Comparison of ENCODE assay signal across 11 cellular contexts in the genomic region with DNA sequence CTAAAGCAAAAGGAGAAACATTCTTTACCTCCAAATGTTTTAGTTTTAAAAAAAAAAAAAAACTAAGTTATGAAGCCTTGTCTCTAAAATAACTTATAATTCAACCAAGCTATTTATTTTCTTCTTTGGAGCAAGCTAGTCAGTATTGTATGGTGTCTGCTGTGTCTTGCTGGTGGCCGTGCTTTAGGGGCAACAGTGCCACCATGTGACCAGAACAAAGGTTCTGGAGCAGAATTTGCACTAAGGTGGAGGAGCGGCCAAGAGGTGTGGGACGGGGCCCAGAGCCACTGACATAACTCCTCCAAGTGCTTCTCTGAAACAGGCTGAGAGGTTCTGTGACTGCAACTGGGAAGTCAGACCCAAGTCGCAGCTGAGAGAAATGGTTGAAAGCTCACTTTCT. TPM values are rescaled to one million over a fixed set of nuclear protein-coding genes. Genes with fewer than 3 reads are reported as not detected.
DNase-seq lines count a peak whose midpoint lies in the region; ATAC-seq and FAIRE-seq lines count a peak whose summit lies in the region.
"Had no signal": no experiment of that assay in that cellular context is flagged by ENCODE, and none has a peak within 500 bp of the region (broad histone marks: within the 10 kb centered on the region; RNA-seq: fewer than 3 reads in every experiment).

No MANE protein-coding gene starts in this region.

- POLR2A ChIA-PET in naive thymus-derived CD8-positive, alpha-beta T cell (lab: Charles Lee): no interaction called here

- no peak for ATAC-seq in naive thymus-derived CD8-positive, alpha-beta T cell
- ATAC-seq in GM21526 (IDR thresholded peaks at IDR 0.05; ENCODE audit: low FRiP score, unreplicated experiment): no peak

- no peaks in the 10 kb centered on the region for H3K9me3 Mint-ChIP-seq in naive thymus-derived CD8-positive, alpha-beta T cell

- H3K36me3 Mint-ChIP-seq in naive thymus-derived CD8-positive, alpha-beta T cell: peaks cover 0 to 65% (median 4%) of the 10 kb centered on the region in 3 donors

- peak overlapping the region in 7 of 10 donors; percentile 4 to 62 (median 43) for H3K27ac Mint-ChIP-seq in naive thymus-derived CD8-positive, alpha-beta T cell

- peak; percentile 15 for DNase-seq in activated CD4-positive, alpha-beta T cell treated with anti-CD3 and anti-CD28 coated beads for 48 hours
- DNase-seq in activated CD4-positive, alpha-beta T cell treated with anti-CD3 and anti-CD28 coated beads for 1 hour: no peak
- DNase-seq in GM18507 (ENCODE audit: extremely low spot score, insufficient read length, low read depth): no peak
- DNase-seq in SW480 (ENCODE audit: low spot score): peak; percentile 14
- DNase-seq in naive thymus-derived CD8-positive, alpha-beta T cell: no peak
- DNase-seq in NCI-H748 (lab: John Stamatoyannopoulos, UW; ENCODE audit: unreplicated experiment): no peak
- DNase-seq in COLO829 (ENCODE audit: low spot score): no peak
- DNase-seq: activated CD8-positive, alpha-beta memory T cell treated with anti-CD3 and anti-CD28 coated beads, Interleukin-2, amount 50 U/mL, for 48 hours; NCI-H2171 treated with DMSO at 0.1 percent for 48 hours; stimulated activated CD4-positive, alpha-beta T cell treated with anti-CD3 and anti-CD28 coated beads, Interleukin-1b, Interleukin-23, amount 100 ng/mL, for 48 hours had no signal

- H3K4me1 Mint-ChIP-seq in naive thymus-derived CD8-positive, alpha-beta T cell: peaks cover 9 to 25% (median 21%) of the 10 kb centered on the region in 4 donors

- no peak overlapping the region for H3K4me3 Mint-ChIP-seq in naive thymus-derived CD8-positive, alpha-beta T cell

- peak; percentile 18 for FAIRE-seq in GM18507 (lab: Jason Lieb, UNC)

- H3K27me3 Mint-ChIP-seq in naive thymus-derived CD8-positive, alpha-beta T cell: no peaks in the 10 kb centered on the region

RNA-seq across cellular contexts. Expression of a gene that starts 4.5 kb away (rescaled TPM):
- 1 to 10 TPM; 4.6 to 5.6 TPM for total RNA-seq in naive thymus-derived CD8-positive, alpha-beta T cell
- polyA plus RNA-seq in naive thymus-derived CD8-positive, alpha-beta T cell: 1 to 10 TPM; 1.2 to 1.8 (median 1.4) TPM

RNA-seq across cellular contexts. Expression of a gene that starts 41.4 kb away (rescaled TPM):
- 10 to 100 TPM; 93.4 to 95.7 TPM for total RNA-seq in naive thymus-derived CD8-positive, alpha-beta T cell
- 10 to 100 TPM; 33.3 to 36.6 (median 36.1) TPM for polyA plus RNA-seq in naive thymus-derived CD8-positive, alpha-beta T cell

RNA-seq across cellular contexts. Expression of a gene that starts 42.8 kb away (rescaled TPM):
- total RNA-seq in naive thymus-derived CD8-positive, alpha-beta T cell: 100 to 1,000 TPM; 176 to 184 TPM
- 100 to 1,000 TPM; 287 to 373 (median 324) TPM for polyA plus RNA-seq in naive thymus-derived CD8-positive, alpha-beta T cell

Comparison
In these comparisons a context has a peak if more than half of its experiments do, and no peak if none do; other contexts are left out.
1. DNase-seq: peak in activated CD4-positive, alpha-beta T cell treated with anti-CD3 and anti-CD28 coated beads for 48 hours (single experiment) and SW480 (single experiment); none in activated CD4-positive, alpha-beta T cell treated with anti-CD3 and anti-CD28 coated beads for 1 hour (single experiment), GM18507 (single experiment), naive thymus-derived CD8-positive, alpha-beta T cell (0 of 10), NCI-H748 (single experiment) and COLO829 (single experiment).